ENCODE assay signal across 1 cellular context in genomic region chr20:51711426-51711825, GRCh38.
TF ChIP-seq lines count a peak whose summit lies in the region.

No MANE protein-coding gene starts in this region.

TF ChIP-seq in WTC11, 78 proteins besides CTCF, POLR2A, EP300 and RAD21 (continued from another document):
- TF ChIP-seq PRDM15 (CRISPR knock-in tag; IDR thresholded peaks at IDR 0.05) (no peak), ZNF416 (CRISPR knock-in tag; IDR thresholded peaks at IDR 0.05) (no peak), SOX15 (CRISPR knock-in tag; IDR thresholded peaks at IDR 0.05) (no peak), ZNF219 (CRISPR knock-in tag; IDR thresholded peaks at IDR 0.05; ENCODE audit: borderline replicate concordance) (no peak), ATF6 (CRISPR knock-in tag; IDR thresholded peaks at IDR 0.05) (no peak), NR3C1 (CRISPR knock-in tag; conservative IDR thresholded peaks at IDR 0.05; ENCODE audit: low read depth) (no peak), CREM (CRISPR knock-in tag; IDR thresholded peaks at IDR 0.05) (no peak), SP1 (CRISPR knock-in tag; conservative IDR thresholded peaks at IDR 0.05) (no peak)
- TF ChIP-seq, protein P1, sequence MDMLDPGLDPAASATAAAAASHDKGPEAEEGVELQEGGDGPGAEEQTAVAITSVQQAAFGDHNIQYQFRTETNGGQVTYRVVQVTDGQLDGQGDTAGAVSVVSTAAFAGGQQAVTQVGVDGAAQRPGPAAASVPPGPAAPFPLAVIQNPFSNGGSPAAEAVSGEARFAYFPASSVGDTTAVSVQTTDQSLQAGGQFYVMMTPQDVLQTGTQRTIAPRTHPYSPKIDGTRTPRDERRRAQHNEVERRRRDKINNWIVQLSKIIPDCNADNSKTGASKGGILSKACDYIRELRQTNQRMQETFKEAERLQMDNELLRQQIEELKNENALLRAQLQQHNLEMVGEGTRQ (CRISPR knock-in tag; IDR thresholded peaks at IDR 0.05): no peak
- TF ChIP-seq, protein P2, sequence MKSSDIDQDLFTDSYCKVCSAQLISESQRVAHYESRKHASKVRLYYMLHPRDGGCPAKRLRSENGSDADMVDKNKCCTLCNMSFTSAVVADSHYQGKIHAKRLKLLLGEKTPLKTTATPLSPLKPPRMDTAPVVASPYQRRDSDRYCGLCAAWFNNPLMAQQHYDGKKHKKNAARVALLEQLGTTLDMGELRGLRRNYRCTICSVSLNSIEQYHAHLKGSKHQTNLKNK (CRISPR knock-in tag; IDR thresholded peaks at IDR 0.05): no peak
